ENCODE assay signal across 1 cellular context in the genomic region with DNA sequence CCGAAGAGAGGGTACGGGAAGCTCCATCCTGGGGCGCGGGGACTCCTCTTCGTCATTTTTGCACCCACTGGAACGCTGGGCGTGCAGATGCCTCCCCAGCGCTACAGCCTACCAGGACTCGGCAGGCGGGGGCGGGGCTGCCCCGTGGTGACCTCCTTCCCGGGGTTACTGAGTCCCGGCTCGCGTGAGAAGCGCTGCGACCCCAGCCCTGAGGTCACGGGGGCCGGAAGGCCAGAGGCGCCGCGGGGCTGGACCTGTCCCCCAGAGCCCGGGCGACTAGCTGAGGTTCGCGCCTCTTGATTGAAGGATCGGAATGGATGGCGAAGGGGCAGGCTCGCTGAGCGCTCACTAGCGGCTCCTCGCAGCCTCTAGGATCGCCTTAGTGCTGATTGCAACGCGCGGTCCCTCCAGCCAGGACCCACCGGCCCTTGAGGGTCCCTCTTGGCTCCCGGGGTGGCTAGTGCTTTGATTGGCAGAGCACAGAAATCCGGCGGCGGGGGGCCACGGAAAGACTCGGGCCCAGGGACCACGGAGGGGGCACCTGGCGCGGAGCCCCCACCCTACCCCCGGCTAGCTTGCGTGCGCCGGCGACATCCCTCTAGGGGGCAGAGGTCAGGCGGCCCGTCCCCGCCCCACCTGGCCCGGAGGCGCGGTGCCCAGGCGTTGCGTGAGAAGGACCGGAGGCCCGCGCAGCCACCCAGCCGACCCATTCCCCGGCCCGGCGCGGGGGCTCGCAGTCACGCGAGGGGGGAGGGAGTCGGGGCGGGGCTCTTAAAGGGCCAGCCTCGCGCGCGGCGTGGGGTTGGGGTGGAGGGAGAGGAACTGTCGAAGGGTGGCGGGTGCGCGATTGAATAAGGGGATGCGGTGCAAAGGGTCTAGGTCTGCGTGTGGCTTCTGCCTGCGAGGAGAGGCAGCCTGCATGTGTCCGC.
TF ChIP-seq lines count a peak whose summit lies in the region.

No MANE protein-coding gene starts in this region.

TF ChIP-seq in HepG2, 621 proteins besides CTCF, POLR2A, EP300 and RAD21 (continued from another document and continues in another):
- peak; percentile 78; the same call in 1 of the 2 replicates for TF ChIP-seq KDM3A (CRISPR knock-in tag; IDR thresholded peaks at IDR 0.05; ENCODE audit: low read depth)
- TF ChIP-seq KLF11 (CRISPR knock-in tag; IDR thresholded peaks at IDR 0.05), result no peak
- no peak; the same call in none of the 2 replicates for TF ChIP-seq HNF4A (CRISPR knock-in tag; IDR thresholded peaks at IDR 0.05)
- TF ChIP-seq ZNF317 (CRISPR knock-in tag; IDR thresholded peaks at IDR 0.05), result peak; percentile 61; the same call in 1 of the 2 replicates
- peak; percentile 51 for TF ChIP-seq SPEN (CRISPR knock-in tag; IDR thresholded peaks at IDR 0.05; ENCODE audit: low read depth)
- TF ChIP-seq ZBED4 (CRISPR knock-in tag; IDR thresholded peaks at IDR 0.05; ENCODE audit: borderline replicate concordance), result peak; percentile 96
- TF ChIP-seq ZNF430 (CRISPR knock-in tag; IDR thresholded peaks at IDR 0.05), result no peak
- TF ChIP-seq HIVEP1 (CRISPR knock-in tag; IDR thresholded peaks at IDR 0.05), result 0 out of 2 replicates have a peak, but pooled peaks have one; percentile 57
- TF ChIP-seq, protein P1, sequence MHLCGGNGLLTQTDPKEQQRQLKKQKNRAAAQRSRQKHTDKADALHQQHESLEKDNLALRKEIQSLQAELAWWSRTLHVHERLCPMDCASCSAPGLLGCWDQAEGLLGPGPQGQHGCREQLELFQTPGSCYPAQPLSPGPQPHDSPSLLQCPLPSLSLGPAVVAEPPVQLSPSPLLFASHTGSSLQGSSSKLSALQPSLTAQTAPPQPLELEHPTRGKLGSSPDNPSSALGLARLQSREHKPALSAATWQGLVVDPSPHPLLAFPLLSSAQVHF (CRISPR knock-in tag; IDR thresholded peaks at IDR 0.05), result peak; percentile 62; the same call in 1 of the 2 replicates
- TF ChIP-seq ZGPAT (CRISPR knock-in tag; IDR thresholded peaks at IDR 0.05), result peak; percentile 60; the same call in 1 of the 2 replicates
- TF ChIP-seq ZNF749 (CRISPR knock-in tag; IDR thresholded peaks at IDR 0.05; ENCODE audit: borderline replicate concordance), result no peak
- TF ChIP-seq ELF4 (CRISPR knock-in tag; IDR thresholded peaks at IDR 0.05; ENCODE audit: borderline replicate concordance), result no peak
- TF ChIP-seq, protein P2, sequence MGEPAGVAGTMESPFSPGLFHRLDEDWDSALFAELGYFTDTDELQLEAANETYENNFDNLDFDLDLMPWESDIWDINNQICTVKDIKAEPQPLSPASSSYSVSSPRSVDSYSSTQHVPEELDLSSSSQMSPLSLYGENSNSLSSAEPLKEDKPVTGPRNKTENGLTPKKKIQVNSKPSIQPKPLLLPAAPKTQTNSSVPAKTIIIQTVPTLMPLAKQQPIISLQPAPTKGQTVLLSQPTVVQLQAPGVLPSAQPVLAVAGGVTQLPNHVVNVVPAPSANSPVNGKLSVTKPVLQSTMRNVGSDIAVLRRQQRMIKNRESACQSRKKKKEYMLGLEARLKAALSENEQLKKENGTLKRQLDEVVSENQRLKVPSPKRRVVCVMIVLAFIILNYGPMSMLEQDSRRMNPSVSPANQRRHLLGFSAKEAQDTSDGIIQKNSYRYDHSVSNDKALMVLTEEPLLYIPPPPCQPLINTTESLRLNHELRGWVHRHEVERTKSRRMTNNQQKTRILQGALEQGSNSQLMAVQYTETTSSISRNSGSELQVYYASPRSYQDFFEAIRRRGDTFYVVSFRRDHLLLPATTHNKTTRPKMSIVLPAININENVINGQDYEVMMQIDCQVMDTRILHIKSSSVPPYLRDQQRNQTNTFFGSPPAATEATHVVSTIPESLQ (CRISPR knock-in tag; conservative IDR thresholded peaks at IDR 0.05), result 0 out of 2 replicates have a peak, but pooled peaks have one; percentile 23
- no peak for TF ChIP-seq GTF3A (CRISPR knock-in tag; conservative IDR thresholded peaks at IDR 0.05)
- TF ChIP-seq ZNF350 (CRISPR knock-in tag; IDR thresholded peaks at IDR 0.05; ENCODE audit: borderline replicate concordance, low read depth), result 0 out of 2 replicates have a peak, but pooled peaks have one; percentile 25
- peak; percentile 90 for TF ChIP-seq NR2C2 (CRISPR knock-in tag; IDR thresholded peaks at IDR 0.05; ENCODE audit: borderline replicate concordance)
- TF ChIP-seq ELF1 (CRISPR knock-in tag; IDR thresholded peaks at IDR 0.05), result 0 out of 2 replicates have a peak, but pooled peaks have one; percentile 42
- 0 out of 2 replicates have a peak, but pooled peaks have one; percentile 26 for TF ChIP-seq AKAP8 (CRISPR knock-in tag; IDR thresholded peaks at IDR 0.05)
- no peak for TF ChIP-seq ZNF121 (CRISPR knock-in tag; IDR thresholded peaks at IDR 0.05)
- TF ChIP-seq ZNF292 (CRISPR knock-in tag; IDR thresholded peaks at IDR 0.05; ENCODE audit: borderline replicate concordance, low read depth), result peak; percentile 69
- TF ChIP-seq ZNF264 (CRISPR knock-in tag; IDR thresholded peaks at IDR 0.05), result peak; percentile 85
- TF ChIP-seq, protein P3, sequence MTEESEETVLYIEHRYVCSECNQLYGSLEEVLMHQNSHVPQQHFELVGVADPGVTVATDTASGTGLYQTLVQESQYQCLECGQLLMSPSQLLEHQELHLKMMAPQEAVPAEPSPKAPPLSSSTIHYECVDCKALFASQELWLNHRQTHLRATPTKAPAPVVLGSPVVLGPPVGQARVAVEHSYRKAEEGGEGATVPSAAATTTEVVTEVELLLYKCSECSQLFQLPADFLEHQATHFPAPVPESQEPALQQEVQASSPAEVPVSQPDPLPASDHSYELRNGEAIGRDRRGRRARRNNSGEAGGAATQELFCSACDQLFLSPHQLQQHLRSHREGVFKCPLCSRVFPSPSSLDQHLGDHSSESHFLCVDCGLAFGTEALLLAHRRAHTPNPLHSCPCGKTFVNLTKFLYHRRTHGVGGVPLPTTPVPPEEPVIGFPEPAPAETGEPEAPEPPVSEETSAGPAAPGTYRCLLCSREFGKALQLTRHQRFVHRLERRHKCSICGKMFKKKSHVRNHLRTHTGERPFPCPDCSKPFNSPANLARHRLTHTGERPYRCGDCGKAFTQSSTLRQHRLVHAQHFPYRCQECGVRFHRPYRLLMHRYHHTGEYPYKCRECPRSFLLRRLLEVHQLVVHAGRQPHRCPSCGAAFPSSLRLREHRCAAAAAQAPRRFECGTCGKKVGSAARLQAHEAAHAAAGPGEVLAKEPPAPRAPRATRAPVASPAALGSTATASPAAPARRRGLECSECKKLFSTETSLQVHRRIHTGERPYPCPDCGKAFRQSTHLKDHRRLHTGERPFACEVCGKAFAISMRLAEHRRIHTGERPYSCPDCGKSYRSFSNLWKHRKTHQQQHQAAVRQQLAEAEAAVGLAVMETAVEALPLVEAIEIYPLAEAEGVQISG (CRISPR knock-in tag; IDR thresholded peaks at IDR 0.05), result peak; percentile 61
- no peak for TF ChIP-seq HMGA1 (CRISPR knock-in tag; conservative IDR thresholded peaks at IDR 0.05)
- TF ChIP-seq ZBTB10 (CRISPR knock-in tag; IDR thresholded peaks at IDR 0.05; ENCODE audit: borderline replicate concordance), result peak; percentile 74
- TF ChIP-seq, protein P4, sequence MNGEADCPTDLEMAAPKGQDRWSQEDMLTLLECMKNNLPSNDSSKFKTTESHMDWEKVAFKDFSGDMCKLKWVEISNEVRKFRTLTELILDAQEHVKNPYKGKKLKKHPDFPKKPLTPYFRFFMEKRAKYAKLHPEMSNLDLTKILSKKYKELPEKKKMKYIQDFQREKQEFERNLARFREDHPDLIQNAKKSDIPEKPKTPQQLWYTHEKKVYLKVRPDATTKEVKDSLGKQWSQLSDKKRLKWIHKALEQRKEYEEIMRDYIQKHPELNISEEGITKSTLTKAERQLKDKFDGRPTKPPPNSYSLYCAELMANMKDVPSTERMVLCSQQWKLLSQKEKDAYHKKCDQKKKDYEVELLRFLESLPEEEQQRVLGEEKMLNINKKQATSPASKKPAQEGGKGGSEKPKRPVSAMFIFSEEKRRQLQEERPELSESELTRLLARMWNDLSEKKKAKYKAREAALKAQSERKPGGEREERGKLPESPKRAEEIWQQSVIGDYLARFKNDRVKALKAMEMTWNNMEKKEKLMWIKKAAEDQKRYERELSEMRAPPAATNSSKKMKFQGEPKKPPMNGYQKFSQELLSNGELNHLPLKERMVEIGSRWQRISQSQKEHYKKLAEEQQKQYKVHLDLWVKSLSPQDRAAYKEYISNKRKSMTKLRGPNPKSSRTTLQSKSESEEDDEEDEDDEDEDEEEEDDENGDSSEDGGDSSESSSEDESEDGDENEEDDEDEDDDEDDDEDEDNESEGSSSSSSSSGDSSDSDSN (CRISPR knock-in tag; IDR thresholded peaks at IDR 0.05), result peak; percentile 51
- peak; percentile 88 to 93 for TF ChIP-seq NR2F1 (CRISPR knock-in tag; IDR thresholded peaks at IDR 0.05)
- peak; percentile 86; the same call in 1 of the 2 replicates for TF ChIP-seq ZBTB1 (CRISPR knock-in tag; IDR thresholded peaks at IDR 0.05; ENCODE audit: borderline replicate concordance)
- TF ChIP-seq CENPX (CRISPR knock-in tag; IDR thresholded peaks at IDR 0.05), result no peak
